In the genomic region with DNA sequence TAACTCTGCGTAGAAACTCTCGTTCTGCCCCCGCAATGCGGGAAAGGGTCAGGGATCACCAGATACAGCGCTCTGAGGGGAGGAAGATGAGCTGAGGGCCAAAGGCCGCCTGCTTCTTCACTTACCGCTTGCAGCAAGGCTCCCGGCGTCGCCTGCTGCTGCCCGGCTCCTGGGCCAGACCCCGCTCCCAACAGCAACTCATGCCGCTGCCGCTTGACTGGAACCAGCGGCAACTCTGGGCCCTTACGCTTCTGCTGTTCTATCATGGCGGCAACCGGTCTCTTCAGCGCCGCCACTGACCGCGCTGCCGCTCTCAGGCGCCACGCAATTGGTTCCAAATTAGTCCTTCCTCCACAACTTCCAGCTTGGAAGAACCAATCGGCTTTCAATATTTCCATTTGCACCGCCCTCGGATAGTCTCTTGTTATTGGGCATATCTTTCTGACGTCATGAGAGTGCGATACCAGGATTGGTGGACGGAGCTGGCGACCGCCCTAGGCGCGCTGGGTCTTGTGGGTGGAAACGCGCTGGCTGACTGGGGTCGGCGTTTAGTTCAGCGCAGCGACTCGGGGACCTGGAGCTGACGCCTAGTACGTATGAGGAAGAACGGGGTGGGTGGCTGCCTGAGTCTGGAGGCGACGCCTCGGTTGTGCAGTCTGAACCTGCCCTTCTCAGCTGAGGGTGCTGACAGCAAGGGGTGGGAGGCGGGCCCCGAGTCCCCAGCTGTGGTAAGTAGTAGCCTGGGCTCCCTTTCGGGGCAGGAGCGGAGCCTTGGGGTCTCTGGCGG, we compare ENCODE assay signal across 1 cellular context.
TF ChIP-seq lines count a peak whose summit lies in the region.

A gene (minus strand): TSS at position 303 of the 787 bp plus-strand sequence. CDS start 37 bp downstream, at position 266.
A gene with protein sequence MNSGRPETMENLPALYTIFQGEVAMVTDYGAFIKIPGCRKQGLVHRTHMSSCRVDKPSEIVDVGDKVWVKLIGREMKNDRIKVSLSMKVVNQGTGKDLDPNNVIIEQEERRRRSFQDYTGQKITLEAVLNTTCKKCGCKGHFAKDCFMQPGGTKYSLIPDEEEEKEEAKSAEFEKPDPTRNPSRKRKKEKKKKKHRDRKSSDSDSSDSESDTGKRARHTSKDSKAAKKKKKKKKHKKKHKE (plus strand): TSS at position 547 of the 787 bp plus-strand sequence. CDS start 13,067 bp downstream, outside the sequence.

TF ChIP-seq in HepG2, 621 proteins besides CTCF, POLR2A, EP300 and RAD21 (continued from another document and continues in another):
- TF ChIP-seq, protein P1, sequence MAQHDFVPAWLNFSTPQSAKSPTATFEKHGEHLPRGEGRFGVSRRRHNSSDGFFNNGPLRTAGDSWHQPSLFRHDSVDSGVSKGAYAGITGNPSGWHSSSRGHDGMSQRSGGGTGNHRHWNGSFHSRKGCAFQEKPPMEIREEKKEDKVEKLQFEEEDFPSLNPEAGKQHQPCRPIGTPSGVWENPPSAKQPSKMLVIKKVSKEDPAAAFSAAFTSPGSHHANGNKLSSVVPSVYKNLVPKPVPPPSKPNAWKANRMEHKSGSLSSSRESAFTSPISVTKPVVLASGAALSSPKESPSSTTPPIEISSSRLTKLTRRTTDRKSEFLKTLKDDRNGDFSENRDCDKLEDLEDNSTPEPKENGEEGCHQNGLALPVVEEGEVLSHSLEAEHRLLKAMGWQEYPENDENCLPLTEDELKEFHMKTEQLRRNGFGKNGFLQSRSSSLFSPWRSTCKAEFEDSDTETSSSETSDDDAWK (CRISPR knock-in tag; IDR thresholded peaks at IDR 0.05), result no peak
- TF ChIP-seq ZC3H4 (CRISPR knock-in tag; IDR thresholded peaks at IDR 0.05; ENCODE audit: borderline replicate concordance), result no peak
- TF ChIP-seq ZNF749 (CRISPR knock-in tag; IDR thresholded peaks at IDR 0.05; ENCODE audit: borderline replicate concordance), result peak; percentile 35; the same call in 1 of the 2 replicates
- TF ChIP-seq ZFY (CRISPR knock-in tag; IDR thresholded peaks at IDR 0.05), result peak; percentile 86
- peak in 1 of 2 experiments; percentile 60; a peak in 3 of 4 replicates for TF ChIP-seq NR2F1 (CRISPR knock-in tag; IDR thresholded peaks at IDR 0.05)
- no peak for TF ChIP-seq ZNF75D (CRISPR knock-in tag; IDR thresholded peaks at IDR 0.05; ENCODE audit: borderline replicate concordance)
- TF ChIP-seq NFRKB (IDR thresholded peaks at IDR 0.05), result peak; percentile 67
- TF ChIP-seq ZNF274 (CRISPR knock-in tag; IDR thresholded peaks at IDR 0.05), result peak; percentile 46; the same call in 1 of the 2 replicates
- peak; percentile 24; the same call in 1 of the 2 replicates for TF ChIP-seq SIN3B (IDR thresholded peaks at IDR 0.05; ENCODE audit: low read length)
- TF ChIP-seq, protein P2, sequence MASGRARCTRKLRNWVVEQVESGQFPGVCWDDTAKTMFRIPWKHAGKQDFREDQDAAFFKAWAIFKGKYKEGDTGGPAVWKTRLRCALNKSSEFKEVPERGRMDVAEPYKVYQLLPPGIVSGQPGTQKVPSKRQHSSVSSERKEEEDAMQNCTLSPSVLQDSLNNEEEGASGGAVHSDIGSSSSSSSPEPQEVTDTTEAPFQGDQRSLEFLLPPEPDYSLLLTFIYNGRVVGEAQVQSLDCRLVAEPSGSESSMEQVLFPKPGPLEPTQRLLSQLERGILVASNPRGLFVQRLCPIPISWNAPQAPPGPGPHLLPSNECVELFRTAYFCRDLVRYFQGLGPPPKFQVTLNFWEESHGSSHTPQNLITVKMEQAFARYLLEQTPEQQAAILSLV (CRISPR knock-in tag; IDR thresholded peaks at IDR 0.05; ENCODE audit: borderline replicate concordance), result peak; percentile 77; the same call in 1 of the 2 replicates
- TF ChIP-seq EZH2 (conservative IDR thresholded peaks at IDR 0.05; ENCODE audit: low read depth, low read length), result no peak
- peak; percentile 34; the same call in 1 of the 2 replicates for TF ChIP-seq MED1 (CRISPR knock-in tag; IDR thresholded peaks at IDR 0.05)
- TF ChIP-seq, protein P3, sequence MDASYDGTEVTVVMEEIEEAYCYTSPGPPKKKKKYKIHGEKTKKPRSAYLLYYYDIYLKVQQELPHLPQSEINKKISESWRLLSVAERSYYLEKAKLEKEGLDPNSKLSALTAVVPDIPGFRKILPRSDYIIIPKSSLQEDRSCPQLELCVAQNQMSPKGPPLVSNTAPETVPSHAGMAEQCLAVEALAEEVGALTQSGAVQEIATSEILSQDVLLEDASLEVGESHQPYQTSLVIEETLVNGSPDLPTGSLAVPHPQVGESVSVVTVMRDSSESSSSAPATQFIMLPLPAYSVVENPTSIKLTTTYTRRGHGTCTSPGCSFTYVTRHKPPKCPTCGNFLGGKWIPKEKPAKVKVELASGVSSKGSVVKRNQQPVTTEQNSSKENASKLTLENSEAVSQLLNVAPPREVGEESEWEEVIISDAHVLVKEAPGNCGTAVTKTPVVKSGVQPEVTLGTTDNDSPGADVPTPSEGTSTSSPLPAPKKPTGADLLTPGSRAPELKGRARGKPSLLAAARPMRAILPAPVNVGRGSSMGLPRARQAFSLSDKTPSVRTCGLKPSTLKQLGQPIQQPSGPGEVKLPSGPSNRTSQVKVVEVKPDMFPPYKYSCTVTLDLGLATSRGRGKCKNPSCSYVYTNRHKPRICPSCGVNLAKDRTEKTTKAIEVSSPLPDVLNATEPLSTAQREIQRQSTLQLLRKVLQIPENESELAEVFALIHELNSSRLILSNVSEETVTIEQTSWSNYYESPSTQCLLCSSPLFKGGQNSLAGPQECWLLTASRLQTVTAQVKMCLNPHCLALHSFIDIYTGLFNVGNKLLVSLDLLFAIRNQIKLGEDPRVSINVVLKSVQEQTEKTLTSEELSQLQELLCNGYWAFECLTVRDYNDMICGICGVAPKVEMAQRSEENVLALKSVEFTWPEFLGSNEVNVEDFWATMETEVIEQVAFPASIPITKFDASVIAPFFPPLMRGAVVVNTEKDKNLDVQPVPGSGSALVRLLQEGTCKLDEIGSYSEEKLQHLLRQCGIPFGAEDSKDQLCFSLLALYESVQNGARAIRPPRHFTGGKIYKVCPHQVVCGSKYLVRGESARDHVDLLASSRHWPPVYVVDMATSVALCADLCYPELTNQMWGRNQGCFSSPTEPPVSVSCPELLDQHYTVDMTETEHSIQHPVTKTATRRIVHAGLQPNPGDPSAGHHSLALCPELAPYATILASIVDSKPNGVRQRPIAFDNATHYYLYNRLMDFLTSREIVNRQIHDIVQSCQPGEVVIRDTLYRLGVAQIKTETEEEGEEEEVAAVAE (CRISPR knock-in tag; IDR thresholded peaks at IDR 0.05; ENCODE audit: borderline replicate concordance), result peak; percentile 32; the same call in 1 of the 2 replicates
- no peak for TF ChIP-seq SMYD3 (CRISPR knock-in tag; IDR thresholded peaks at IDR 0.05)
- TF ChIP-seq, protein P4, sequence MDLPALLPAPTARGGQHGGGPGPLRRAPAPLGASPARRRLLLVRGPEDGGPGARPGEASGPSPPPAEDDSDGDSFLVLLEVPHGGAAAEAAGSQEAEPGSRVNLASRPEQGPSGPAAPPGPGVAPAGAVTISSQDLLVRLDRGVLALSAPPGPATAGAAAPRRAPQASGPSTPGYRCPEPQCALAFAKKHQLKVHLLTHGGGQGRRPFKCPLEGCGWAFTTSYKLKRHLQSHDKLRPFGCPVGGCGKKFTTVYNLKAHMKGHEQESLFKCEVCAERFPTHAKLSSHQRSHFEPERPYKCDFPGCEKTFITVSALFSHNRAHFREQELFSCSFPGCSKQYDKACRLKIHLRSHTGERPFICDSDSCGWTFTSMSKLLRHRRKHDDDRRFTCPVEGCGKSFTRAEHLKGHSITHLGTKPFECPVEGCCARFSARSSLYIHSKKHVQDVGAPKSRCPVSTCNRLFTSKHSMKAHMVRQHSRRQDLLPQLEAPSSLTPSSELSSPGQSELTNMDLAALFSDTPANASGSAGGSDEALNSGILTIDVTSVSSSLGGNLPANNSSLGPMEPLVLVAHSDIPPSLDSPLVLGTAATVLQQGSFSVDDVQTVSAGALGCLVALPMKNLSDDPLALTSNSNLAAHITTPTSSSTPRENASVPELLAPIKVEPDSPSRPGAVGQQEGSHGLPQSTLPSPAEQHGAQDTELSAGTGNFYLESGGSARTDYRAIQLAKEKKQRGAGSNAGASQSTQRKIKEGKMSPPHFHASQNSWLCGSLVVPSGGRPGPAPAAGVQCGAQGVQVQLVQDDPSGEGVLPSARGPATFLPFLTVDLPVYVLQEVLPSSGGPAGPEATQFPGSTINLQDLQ (CRISPR knock-in tag; IDR thresholded peaks at IDR 0.05), result peak; percentile 74; the same call in 1 of the 2 replicates
- TF ChIP-seq SMAD3 (CRISPR knock-in tag; IDR thresholded peaks at IDR 0.05), result no peak; the same call in 1 of the 2 replicates
- no peak for TF ChIP-seq ZNF33B (CRISPR knock-in tag; IDR thresholded peaks at IDR 0.05)
- no peak for TF ChIP-seq ZFYVE20 (CRISPR knock-in tag; IDR thresholded peaks at IDR 0.05; ENCODE audit: borderline replicate concordance, low read depth)
- no peak for TF ChIP-seq ZNF678 (CRISPR knock-in tag; IDR thresholded peaks at IDR 0.05)
- TF ChIP-seq SRSF9 (IDR thresholded peaks at IDR 0.05; ENCODE audit: borderline replicate concordance, insufficient read depth, low read depth, low read length, poor library complexity, severe bottlenecking), result no peak
- no peak for TF ChIP-seq TBX3 (IDR thresholded peaks at IDR 0.05; ENCODE audit: borderline replicate concordance)
- peak; percentile 97 for TF ChIP-seq TAF1 (CRISPR knock-in tag; IDR thresholded peaks at IDR 0.05)
- no peak for TF ChIP-seq WIZ (CRISPR knock-in tag; IDR thresholded peaks at IDR 0.05)
- TF ChIP-seq ZNF256 (CRISPR knock-in tag; conservative IDR thresholded peaks at IDR 0.05), result no peak
- TF ChIP-seq, protein P5, sequence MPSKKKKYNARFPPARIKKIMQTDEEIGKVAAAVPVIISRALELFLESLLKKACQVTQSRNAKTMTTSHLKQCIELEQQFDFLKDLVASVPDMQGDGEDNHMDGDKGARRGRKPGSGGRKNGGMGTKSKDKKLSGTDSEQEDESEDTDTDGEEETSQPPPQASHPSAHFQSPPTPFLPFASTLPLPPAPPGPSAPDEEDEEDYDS (CRISPR knock-in tag; IDR thresholded peaks at IDR 0.05), result peak; percentile 81
- TF ChIP-seq, protein P6, sequence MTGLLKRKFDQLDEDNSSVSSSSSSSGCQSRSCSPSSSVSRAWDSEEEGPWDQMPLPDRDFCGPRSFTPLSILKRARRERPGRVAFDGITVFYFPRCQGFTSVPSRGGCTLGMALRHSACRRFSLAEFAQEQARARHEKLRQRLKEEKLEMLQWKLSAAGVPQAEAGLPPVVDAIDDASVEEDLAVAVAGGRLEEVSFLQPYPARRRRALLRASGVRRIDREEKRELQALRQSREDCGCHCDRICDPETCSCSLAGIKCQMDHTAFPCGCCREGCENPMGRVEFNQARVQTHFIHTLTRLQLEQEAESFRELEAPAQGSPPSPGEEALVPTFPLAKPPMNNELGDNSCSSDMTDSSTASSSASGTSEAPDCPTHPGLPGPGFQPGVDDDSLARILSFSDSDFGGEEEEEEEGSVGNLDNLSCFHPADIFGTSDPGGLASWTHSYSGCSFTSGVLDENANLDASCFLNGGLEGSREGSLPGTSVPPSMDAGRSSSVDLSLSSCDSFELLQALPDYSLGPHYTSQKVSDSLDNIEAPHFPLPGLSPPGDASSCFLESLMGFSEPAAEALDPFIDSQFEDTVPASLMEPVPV (CRISPR knock-in tag; IDR thresholded peaks at IDR 0.05), result peak; percentile 66; the same call in 1 of the 2 replicates
- TF ChIP-seq ZNF891 (CRISPR knock-in tag; IDR thresholded peaks at IDR 0.05), result peak; percentile 52; the same call in 1 of the 2 replicates
- TF ChIP-seq ZFP90 (CRISPR knock-in tag; IDR thresholded peaks at IDR 0.05; ENCODE audit: borderline replicate concordance), result no peak
- TF ChIP-seq DMAP1 (CRISPR knock-in tag; IDR thresholded peaks at IDR 0.05), result peak; percentile 91
- TF ChIP-seq, protein P7, sequence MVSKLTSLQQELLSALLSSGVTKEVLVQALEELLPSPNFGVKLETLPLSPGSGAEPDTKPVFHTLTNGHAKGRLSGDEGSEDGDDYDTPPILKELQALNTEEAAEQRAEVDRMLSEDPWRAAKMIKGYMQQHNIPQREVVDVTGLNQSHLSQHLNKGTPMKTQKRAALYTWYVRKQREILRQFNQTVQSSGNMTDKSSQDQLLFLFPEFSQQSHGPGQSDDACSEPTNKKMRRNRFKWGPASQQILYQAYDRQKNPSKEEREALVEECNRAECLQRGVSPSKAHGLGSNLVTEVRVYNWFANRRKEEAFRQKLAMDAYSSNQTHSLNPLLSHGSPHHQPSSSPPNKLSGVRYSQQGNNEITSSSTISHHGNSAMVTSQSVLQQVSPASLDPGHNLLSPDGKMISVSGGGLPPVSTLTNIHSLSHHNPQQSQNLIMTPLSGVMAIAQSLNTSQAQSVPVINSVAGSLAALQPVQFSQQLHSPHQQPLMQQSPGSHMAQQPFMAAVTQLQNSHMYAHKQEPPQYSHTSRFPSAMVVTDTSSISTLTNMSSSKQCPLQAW (CRISPR knock-in tag; IDR thresholded peaks at IDR 0.05), result peak; percentile 51; the same call in 1 of the 2 replicates
- TF ChIP-seq, protein P8, sequence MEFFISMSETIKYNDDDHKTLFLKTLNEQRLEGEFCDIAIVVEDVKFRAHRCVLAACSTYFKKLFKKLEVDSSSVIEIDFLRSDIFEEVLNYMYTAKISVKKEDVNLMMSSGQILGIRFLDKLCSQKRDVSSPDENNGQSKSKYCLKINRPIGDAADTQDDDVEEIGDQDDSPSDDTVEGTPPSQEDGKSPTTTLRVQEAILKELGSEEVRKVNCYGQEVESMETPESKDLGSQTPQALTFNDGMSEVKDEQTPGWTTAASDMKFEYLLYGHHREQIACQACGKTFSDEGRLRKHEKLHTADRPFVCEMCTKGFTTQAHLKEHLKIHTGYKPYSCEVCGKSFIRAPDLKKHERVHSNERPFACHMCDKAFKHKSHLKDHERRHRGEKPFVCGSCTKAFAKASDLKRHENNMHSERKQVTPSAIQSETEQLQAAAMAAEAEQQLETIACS (CRISPR knock-in tag; IDR thresholded peaks at IDR 0.05), result no peak
- TF ChIP-seq, protein P9, sequence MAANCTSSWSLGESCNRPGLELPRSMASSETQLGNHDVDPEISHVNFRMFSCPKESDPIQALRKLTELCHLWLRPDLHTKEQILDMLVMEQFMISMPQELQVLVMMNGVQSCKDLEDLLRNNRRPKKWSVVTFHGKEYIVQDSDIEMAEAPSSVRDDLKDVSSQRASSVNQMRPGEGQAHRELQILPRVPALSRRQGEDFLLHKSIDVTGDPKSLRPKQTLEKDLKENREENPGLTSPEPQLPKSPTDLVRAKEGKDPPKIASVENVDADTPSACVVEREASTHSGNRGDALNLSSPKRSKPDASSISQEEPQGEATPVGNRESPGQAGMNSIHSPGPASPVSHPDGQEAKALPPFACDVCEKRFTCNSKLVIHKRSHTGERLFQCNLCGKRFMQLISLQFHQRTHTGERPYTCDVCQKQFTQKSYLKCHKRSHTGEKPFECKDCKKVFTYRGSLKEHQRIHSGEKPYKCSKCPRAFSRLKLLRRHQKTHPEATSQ (CRISPR knock-in tag; IDR thresholded peaks at IDR 0.05; ENCODE audit: borderline replicate concordance), result no peak
- no peak; the same call in 1 of the 2 replicates for TF ChIP-seq MEF2D (CRISPR knock-in tag; IDR thresholded peaks at IDR 0.05)
- TF ChIP-seq FOXO1 (CRISPR knock-in tag; IDR thresholded peaks at IDR 0.05), result no peak
- TF ChIP-seq NCOA1 (CRISPR knock-in tag; IDR thresholded peaks at IDR 0.05), result no peak
- TF ChIP-seq HOXA7 (CRISPR knock-in tag; IDR thresholded peaks at IDR 0.05), result no peak
- no peak for TF ChIP-seq ZSCAN29 (CRISPR knock-in tag; conservative IDR thresholded peaks at IDR 0.05)
